In the genomic region with DNA sequence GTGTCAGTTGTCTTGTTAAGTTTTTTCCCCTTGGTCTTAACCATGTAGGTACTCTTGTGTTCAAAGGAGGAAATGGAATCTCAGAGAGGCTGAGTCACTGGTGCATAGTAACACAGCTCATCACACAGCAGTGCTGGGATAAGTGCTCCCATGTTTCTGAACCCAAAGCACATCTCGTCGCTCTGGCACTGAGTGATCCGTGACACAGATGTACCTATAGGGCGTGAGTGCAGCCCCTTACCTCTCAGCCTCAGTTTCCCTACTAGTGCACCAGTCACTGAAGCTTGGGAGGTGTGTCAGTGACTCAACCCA, we compare ENCODE assay signal across 17 cellular contexts.
DNase-seq lines count a peak whose midpoint lies in the region; ATAC-seq, FAIRE-seq and TF ChIP-seq lines count a peak whose summit lies in the region.
"Had no signal": no experiment of that assay in that cellular context is flagged by ENCODE, and none has a peak within 500 bp of the region (broad histone marks: within the 10 kb centered on the region; RNA-seq: fewer than 3 reads in every experiment).

No MANE protein-coding gene starts in this region.

- CTCF ChIA-PET in HepG2 (lab: Yijun Ruan, JAX; ENCODE audit: low intra/inter-chr PET ratio, low total read pairs): no interaction called here

- TF ChIP-seq CTCF in HepG2 (CRISPR knock-in tag; IDR thresholded peaks at IDR 0.05): no peak
- TF ChIP-seq CTCF in right lobe of liver (IDR thresholded peaks at IDR 0.05): no peak
- TF ChIP-seq CTCF in foreskin keratinocyte (conservative IDR thresholded peaks at IDR 0.05): no peak

- no TSS peak for BruUV-seq in HepG2 (replicated peaks; lab: Mats Ljungman, UMichigan)

- H3K4me1 ChIP-seq in HepG2 (ENCODE audit: insufficient read depth, low read length): no peaks in the 10 kb centered on the region
- H3K4me1 ChIP-seq in right lobe of liver: no peaks in the 10 kb centered on the region
- H3K4me1 ChIP-seq in foreskin keratinocyte: no peaks in the 10 kb centered on the region

- no peak overlapping the region for H3K4me3 ChIP-seq in HepG2 (replicated peaks in 1 of 3; ENCODE audit: insufficient read depth in 1 of 3, low read depth in 2 of 3, low read length in 3 of 3)
- no peak overlapping the region for H3K4me3 ChIP-seq in right lobe of liver
- H3K4me3 ChIP-seq: A549, GM12878 had no signal

- no peak overlapping the region for H3K27ac ChIP-seq in HepG2 (ENCODE audit: extremely low read length, insufficient read depth, low read length)
- H3K27ac ChIP-seq in right lobe of liver: no peak overlapping the region
- H3K27ac ChIP-seq in foreskin keratinocyte: no peak overlapping the region
- H3K27ac ChIP-seq: A549 had no signal

- no peak overlapping the region for H3K4me2 ChIP-seq in HepG2 (ENCODE audit: low read depth, low read length)
- H3K4me2 ChIP-seq: A549 had no signal

- H2AFZ ChIP-seq in HepG2 (ENCODE audit: low read length): no peak overlapping the region

- ATAC-seq in HepG2 (no peak), right lobe of liver (no peak), foreskin keratinocyte (peak; percentile 50), HG03378 (IDR thresholded peaks at IDR 0.05; ENCODE audit: unreplicated experiment) (no peak)
- ATAC-seq: A549, GM12878, Right ventricle myocardium inferior had no signal

- H3K36me3 ChIP-seq in HepG2 (replicated peaks in 1 of 2; ENCODE audit: control insufficient read depth in 1 of 2, insufficient read depth in 2 of 2, low read length in 2 of 2) (no peaks in the 10 kb centered on the region), right lobe of liver (no peaks in the 10 kb centered on the region)

- no peaks in the 10 kb centered on the region for H3K9me3 ChIP-seq in HepG2 (ENCODE audit: low read length)
- no peaks in the 10 kb centered on the region for H3K9me3 ChIP-seq in right lobe of liver
- H3K9me3 ChIP-seq: A549 had no signal

- intact Hi-C loops in HepG2 (cut with micrococcal nuclease; ENCODE audit: unreplicated experiment) (no loop called here), right lobe of liver (cut with DNase I) (no loop called here), cardiac septum (cut with DNase I) (no loop called here)

- peaks cover 2 to 52% of the 10 kb centered on the region in 2 experiments; a peak in 4 of 5 replicates for H3K27me3 ChIP-seq in HepG2 (ENCODE audit: control insufficient read depth in 1 of 2, insufficient read depth in 2 of 2, low read length in 2 of 2)
- H3K27me3 ChIP-seq in right lobe of liver: no peaks in the 10 kb centered on the region
- H3K27me3 ChIP-seq in foreskin keratinocyte: no peaks in the 10 kb centered on the region

- H4K20me1 ChIP-seq in HepG2 (ENCODE audit: insufficient read depth, low read length): no peaks in the 10 kb centered on the region

- TF ChIP-seq EP300 in HepG2 (IDR thresholded peaks at IDR 0.05; ENCODE audit: low read depth in 2 of 2, low read length in 2 of 2): no peak
- no peak for TF ChIP-seq EP300 in HepG2 (CRISPR knock-in tag; IDR thresholded peaks at IDR 0.05; ENCODE audit: borderline replicate concordance)

- TF ChIP-seq POLR2A in HepG2 (IDR thresholded peaks at IDR 0.05; ENCODE audit: insufficient read depth in 1 of 2, low read depth in 2 of 2, low read length in 2 of 2) (no peak), right lobe of liver (IDR thresholded peaks at IDR 0.05) (no peak)

- DNase-seq in HepG2 (ENCODE audit: low spot score) (no peak), right lobe of liver (no peak), RKO (ENCODE audit: low spot score) (peak; percentile 18), foreskin keratinocyte (peak in 1 of 2 donors; percentile 32), NCI-H2227 (lab: John Stamatoyannopoulos, UW; ENCODE audit: unreplicated experiment) (no peak), cardiac septum (ENCODE audit: low spot score) (no peak)
- DNase-seq: H9, Karpas-422, NCI-H1694, NCI-H226, OCI-M1 had no signal

- WGBS in HepG2 (ENCODE audit: low lambda C conversion rate): 0% methylated on average over 3 of the region's 4 CpGs
- 87% methylated on average over 3 of the region's 4 CpGs for whole genome bisulfite sequencing in right lobe of liver (ENCODE audit: insufficient coverage, low coverage, low lambda C conversion rate, missing lambda C conversion rate)

- POLR2A ChIA-PET in HepG2 (lab: Yijun Ruan, JAX): no interaction called here

- no peak for TF ChIP-seq RAD21 in HepG2 (CRISPR knock-in tag; IDR thresholded peaks at IDR 0.05)

- no peak for FAIRE-seq in HepG2 (lab: Jason Lieb, UNC)
- FAIRE-seq: A549, D721Med, GM12878, RCC 7860 had no signal

- H3K79me2 ChIP-seq in HepG2 (ENCODE audit: insufficient read depth, low read length): no peaks in the 10 kb centered on the region

- in situ Hi-C loops in HepG2 (cut with HindIII; ENCODE audit: extremely low pct_ligation_motif_present, low pct_unique_long_range_greater_than_20kb): no loop called here

- H3K9ac ChIP-seq in HepG2 (ENCODE audit: insufficient read depth, low read depth, low read length): no peak overlapping the region

TF ChIP-seq in HepG2, 621 proteins besides CTCF, POLR2A, EP300 and RAD21:
- TF ChIP-seq, protein P1, sequence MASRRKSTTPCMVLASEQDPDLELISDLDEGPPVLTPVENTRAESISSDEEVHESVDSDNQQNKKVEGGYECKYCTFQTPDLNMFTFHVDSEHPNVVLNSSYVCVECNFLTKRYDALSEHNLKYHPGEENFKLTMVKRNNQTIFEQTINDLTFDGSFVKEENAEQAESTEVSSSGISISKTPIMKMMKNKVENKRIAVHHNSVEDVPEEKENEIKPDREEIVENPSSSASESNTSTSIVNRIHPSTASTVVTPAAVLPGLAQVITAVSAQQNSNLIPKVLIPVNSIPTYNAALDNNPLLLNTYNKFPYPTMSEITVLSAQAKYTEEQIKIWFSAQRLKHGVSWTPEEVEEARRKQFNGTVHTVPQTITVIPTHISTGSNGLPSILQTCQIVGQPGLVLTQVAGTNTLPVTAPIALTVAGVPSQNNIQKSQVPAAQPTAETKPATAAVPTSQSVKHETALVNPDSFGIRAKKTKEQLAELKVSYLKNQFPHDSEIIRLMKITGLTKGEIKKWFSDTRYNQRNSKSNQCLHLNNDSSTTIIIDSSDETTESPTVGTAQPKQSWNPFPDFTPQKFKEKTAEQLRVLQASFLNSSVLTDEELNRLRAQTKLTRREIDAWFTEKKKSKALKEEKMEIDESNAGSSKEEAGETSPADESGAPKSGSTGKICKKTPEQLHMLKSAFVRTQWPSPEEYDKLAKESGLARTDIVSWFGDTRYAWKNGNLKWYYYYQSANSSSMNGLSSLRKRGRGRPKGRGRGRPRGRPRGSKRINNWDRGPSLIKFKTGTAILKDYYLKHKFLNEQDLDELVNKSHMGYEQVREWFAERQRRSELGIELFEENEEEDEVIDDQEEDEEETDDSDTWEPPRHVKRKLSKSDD (CRISPR knock-in tag; IDR thresholded peaks at IDR 0.05; ENCODE audit: low read depth): no peak
- TF ChIP-seq ZNF768 (CRISPR knock-in tag; IDR thresholded peaks at IDR 0.05): peak; percentile 60
